Comparison of ENCODE assay signal across 10 cellular contexts in genomic region chr20:20366896-20367680, GRCh38. TPM values are rescaled to one million over a fixed set of nuclear protein-coding genes. Genes with fewer than 3 reads are reported as not detected.
A peak's percentile ranks its signal among the peaks of the same experiment; 100 is the strongest.
DNase-seq lines count a peak whose midpoint lies in the region; ATAC-seq and TF ChIP-seq lines count a peak whose summit lies in the region.
"Had no signal": no experiment of that assay in that cellular context is flagged by ENCODE, and none has a peak within 500 bp of the region (broad histone marks: within the 10 kb centered on the region; RNA-seq: fewer than 3 reads in every experiment).

No MANE protein-coding gene starts in this region.

- H3K27ac Mint-ChIP-seq in endodermal cell = no peak overlapping the region

- H3K36me3 Mint-ChIP-seq in endodermal cell (ENCODE audit: low read depth) = no peaks in the 10 kb centered on the region

- H3K36me3 ChIP-seq in endodermal cell (ENCODE audit: control insufficient read depth, insufficient read depth, low read length) = no peaks in the 10 kb centered on the region

- no peak for ATAC-seq in GM18909 (IDR thresholded peaks at IDR 0.05; ENCODE audit: poor library complexity, unreplicated experiment)
- ATAC-seq in left ventricle myocardium superior = no peak
- ATAC-seq: esophagus mucosa had no signal

- peaks cover 88% of the 10 kb centered on the region for H3K27me3 Mint-ChIP-seq in endodermal cell (ENCODE audit: insufficient read depth)

- H3K9ac ChIP-seq in endodermal cell (ENCODE audit: extremely low read depth, low read length, poor library complexity, severe bottlenecking) = no peak overlapping the region

- 1 to 2% methylated on average over 37 to 70 of the region's 70 CpGs for WGBS in endodermal cell (ENCODE audit: insufficient coverage in 1 of 2, insufficient read length in 1 of 2), 2 experiments

- peak overlapping the region; percentile 44 for H3K4me3 Mint-ChIP-seq in endodermal cell

- H3K4me1 ChIP-seq in endodermal cell (ENCODE audit: control insufficient read depth, insufficient read depth, low read length) = no peaks in the 10 kb centered on the region

- H3K27ac ChIP-seq in endodermal cell (ENCODE audit: low read depth, low read length) = peak overlapping the region; percentile 90

- H3K9me3 ChIP-seq in endodermal cell (ENCODE audit: control insufficient read depth, low read length) = no peaks in the 10 kb centered on the region

- no peak for TF ChIP-seq CTCF in endodermal cell (conservative IDR thresholded peaks at IDR 0.05)

- no peaks in the 10 kb centered on the region for H3K9me3 Mint-ChIP-seq in endodermal cell

- peaks cover 94% of the 10 kb centered on the region for H3K27me3 ChIP-seq in endodermal cell (ENCODE audit: control insufficient read depth, insufficient read depth, low read length, poor library complexity, severe bottlenecking)

- H3K4me1 Mint-ChIP-seq in endodermal cell = peaks cover 18% of the 10 kb centered on the region

- DNase-seq in NCI-H524 (lab: John Stamatoyannopoulos, UW) (peak; percentile 52 to 81), NCI-H524 treated with DMSO at 0.1 percent for 48 hours (lab: John Stamatoyannopoulos, UW) (no peak), NCI-H446 (lab: John Stamatoyannopoulos, UW) (peak; percentile 79 to 80), endodermal cell (peak; percentile 76), left ventricle myocardium superior (no peak), AG08395 (ENCODE audit: low spot score) (no peak)
- peak; percentile 36 for DNase-seq in stimulated activated CD8-positive, alpha-beta memory T cell treated with anti-CD3 and anti-CD28 coated beads, Interleukin-4, amount 100 ng/mL, for 48 hours

- intact Hi-C loops in left ventricle myocardium superior (cut with micrococcal nuclease) = no loop called here

- H3K4me3 ChIP-seq in endodermal cell (ENCODE audit: low read length) = no peak overlapping the region

RNA-seq across cellular contexts. Expression of gene INSM1, which starts 0.8 kb away (rescaled TPM):
- under 1 TPM; 0.35 to 0.73 TPM for total RNA-seq in endodermal cell
- 50.3 TPM for polyA plus RNA-seq in endodermal cell (2013, experiment 1 of 2)
- polyA plus RNA-seq in endodermal cell (2013, experiment 2 of 2) = 46.7 TPM
- not detected for total RNA-seq in left ventricle myocardium superior
- total RNA-seq: esophagus mucosa, ureter had no signal

Comparison
In these comparisons a context has a peak if more than half of its experiments do, and no peak if none do; other contexts are left out.
1. DNase-seq: peak in NCI-H524 (2 of 2), NCI-H446 (2 of 2), endodermal cell (single experiment) and stimulated activated CD8-positive, alpha-beta memory T cell treated with anti-CD3 and anti-CD28 coated beads, Interleukin-4, amount 100 ng/mL, for 48 hours (single experiment); none in NCI-H524 treated with DMSO at 0.1 percent for 48 hours (single experiment), left ventricle myocardium superior (single experiment) and AG08395 (single experiment).